Comparison of ENCODE assay signal across 8 cellular contexts in the genomic region with DNA sequence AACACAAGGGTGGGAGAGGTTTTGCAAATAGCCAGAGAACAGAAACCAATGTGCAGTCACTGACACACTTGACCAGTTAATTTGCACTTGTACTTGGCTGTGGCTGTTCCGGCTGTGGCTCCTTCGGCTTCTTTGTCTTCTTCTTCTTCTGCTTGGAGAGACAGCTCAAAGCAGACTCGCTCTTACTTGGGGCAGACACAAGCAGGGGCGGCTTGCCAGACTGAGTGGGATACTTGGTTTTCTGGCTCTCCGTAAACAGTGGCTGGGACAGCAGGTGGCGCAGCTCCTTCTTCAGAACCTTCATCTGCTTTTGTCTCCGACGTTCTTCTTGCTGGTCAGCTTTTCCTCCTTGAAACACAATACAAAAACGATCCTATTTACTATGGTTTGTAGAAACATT. TPM values are rescaled to one million over a fixed set of nuclear protein-coding genes. Genes with fewer than 3 reads are reported as not detected.
DNase-seq lines count a peak whose midpoint lies in the region; TF ChIP-seq lines count a peak whose summit lies in the region.

No MANE protein-coding gene starts in this region.

- peaks cover 61% of the 10 kb centered on the region for H3K36me3 Mint-ChIP-seq in nephron progenitor cell (ENCODE audit: low read depth)

- no peaks in the 10 kb centered on the region for H3K9me2 ChIP-seq in OCI-LY7 (ENCODE audit: insufficient read depth, low read length)

- peaks cover 85% of the 10 kb centered on the region for H3K36me3 ChIP-seq in OCI-LY7 (ENCODE audit: insufficient read depth, low read length)
- peaks cover 16 to 100% (median 53%) of the 10 kb centered on the region in 3 donors for H3K36me3 ChIP-seq in esophagus squamous epithelium
- peaks cover 78% of the 10 kb centered on the region for H3K36me3 ChIP-seq in SJCRH30

- no peak for TF ChIP-seq POLR2A in esophagus squamous epithelium (IDR thresholded peaks at IDR 0.05)

- H3K27ac ChIP-seq in OCI-LY7 (ENCODE audit: low read depth, low read length, poor library complexity, severe bottlenecking), result no peak overlapping the region
- H3K27ac ChIP-seq in esophagus squamous epithelium, result no peak overlapping the region
- H3K27ac ChIP-seq in SJCRH30, result no peak overlapping the region

- no peaks in the 10 kb centered on the region for H3K79me2 ChIP-seq in OCI-LY7 (ENCODE audit: insufficient read depth, low read depth, low read length)

- CTCF ChIA-PET in OCI-LY7 (lab: Charles Lee; ENCODE audit: unreplicated experiment), result interaction anchor here (1.2 kb wide), 1 partner anchor 86 kb away, joined by 4 read pairs; no protein-coding TSS in a partner anchor

- H3K4me1 Mint-ChIP-seq in nephron progenitor cell, result no peaks in the 10 kb centered on the region

- POLR2A ChIA-PET in OCI-LY7 (lab: Charles Lee), result no interaction called here

- no peak overlapping the region for H3K27ac Mint-ChIP-seq in nephron progenitor cell

- H3K9me3 Mint-ChIP-seq in nephron progenitor cell, result no peaks in the 10 kb centered on the region

- H3K9me3 ChIP-seq in OCI-LY7 (ENCODE audit: low read length) (no peaks in the 10 kb centered on the region), esophagus squamous epithelium (no peaks in the 10 kb centered on the region), SJCRH30 (replicated peaks) (no peaks in the 10 kb centered on the region)

- H4K20me1 ChIP-seq in OCI-LY7 (ENCODE audit: insufficient read depth, low read length), result no peaks in the 10 kb centered on the region

- peaks cover 6% of the 10 kb centered on the region for H3K27me3 Mint-ChIP-seq in nephron progenitor cell (ENCODE audit: low read depth, poor library complexity)

- H3K27me3 ChIP-seq in esophagus squamous epithelium (no peaks in the 10 kb centered on the region), SJCRH30 (no peaks in the 10 kb centered on the region)

- TF ChIP-seq CTCF in OCI-LY7 (conservative IDR thresholded peaks at IDR 0.05; ENCODE audit: low read length), result peak; percentile 68
- peak in 5 of 6 experiments; percentile 25 to 53 (median 48) for TF ChIP-seq CTCF in esophagus squamous epithelium (IDR thresholded peaks at IDR 0.05)
- TF ChIP-seq CTCF in nephron progenitor cell (IDR thresholded peaks at IDR 0.05), result peak; percentile 18

- peak; percentile 35 for DNase-seq in DMS114 treated with DMSO at 0.1 percent for 48 hours (lab: John Stamatoyannopoulos, UW; ENCODE audit: unreplicated experiment)
- peak; percentile 22 for DNase-seq in OCI-LY7 (ENCODE audit: low spot score)
- no peak for DNase-seq in esophagus squamous epithelium (lab: John Stamatoyannopoulos, UW)
- DNase-seq in nephron progenitor cell, result no peak
- no peak for DNase-seq in NK-92 (lab: John Stamatoyannopoulos, UW; ENCODE audit: unreplicated experiment)
- no peak for DNase-seq in SJCRH30
- no peak for DNase-seq in NCI-H146 (lab: John Stamatoyannopoulos, UW)
- no peak for DNase-seq in iPS-NIHi11 (ENCODE audit: low spot score)

- no peak overlapping the region for H3K4me3 Mint-ChIP-seq in nephron progenitor cell

- intact Hi-C loops in OCI-LY7 (cut with micrococcal nuclease; ENCODE audit: unreplicated experiment), result no loop called here
- intact Hi-C loops in esophagus squamous epithelium (cut with DNase I), result loop anchor here (5.0 kb wide), 1 partner anchor 86 kb away; no protein-coding TSS in a partner anchor

- H2AFZ ChIP-seq in OCI-LY7 (ENCODE audit: low read length), result no peak overlapping the region

- BruUV-seq in OCI-LY7 (replicated peaks; lab: Mats Ljungman, UMichigan), result no TSS peak

- no peak overlapping the region for H3K4me3 ChIP-seq in OCI-LY7 (ENCODE audit: low read depth, low read length, poor library complexity, severe bottlenecking)
- no peak overlapping the region for H3K4me3 ChIP-seq in esophagus squamous epithelium
- H3K4me3 ChIP-seq in SJCRH30, result no peak overlapping the region

- no peak overlapping the region for H3K4me2 ChIP-seq in OCI-LY7 (ENCODE audit: low read length)

- whole genome bisulfite sequencing in esophagus squamous epithelium, 2 donors, result 40 to 46% methylated on average over 5 to 9 of the region's 9 CpGs

- H3K4me1 ChIP-seq in OCI-LY7 (ENCODE audit: insufficient read depth, low read length, poor library complexity, severe bottlenecking) (no peaks in the 10 kb centered on the region), esophagus squamous epithelium (peaks cover 0 to 12% (median 0%) of the 10 kb centered on the region in 3 donors), SJCRH30 (no peaks in the 10 kb centered on the region)

RNA-seq across cellular contexts. Expression of a gene that starts 25.0 kb away (rescaled TPM):
- total RNA-seq in OCI-LY7 (2014; rRNA removed; shearing (Covaris generic)), result 0.28 and 0.44 TPM in 2 replicates
- total RNA-seq in OCI-LY7 (2022) (0.48 and 0.84 TPM in 2 replicates), esophagus squamous epithelium (10 to 100 TPM in 1 of 4 donors, 1 to 10 TPM in 3; 2.1 to 10.3 (median 7.4) TPM)
- total RNA-seq in SJCRH30 (2014; rRNA removed; shearing (Covaris generic)), result 0.51 and 0.55 TPM in 2 replicates

RNA-seq across cellular contexts. Expression of a gene that starts 29.9 kb away (rescaled TPM):
- total RNA-seq in OCI-LY7 (2014; rRNA removed; shearing (Covaris generic)), result 81.5 and 91.5 TPM in 2 replicates
- total RNA-seq in OCI-LY7 (2022) (143 and 172 TPM in 2 replicates), esophagus squamous epithelium (100 to 1,000 TPM in 1 of 4 donors, 10 to 100 TPM in 3; 63.9 to 114 (median 71.9) TPM)
- 187 and 191 TPM in 2 replicates for total RNA-seq in SJCRH30 (2014; rRNA removed; shearing (Covaris generic))

RNA-seq across cellular contexts. Expression of a gene that starts 30.0 kb away (rescaled TPM):
- total RNA-seq in OCI-LY7 (2014; rRNA removed; shearing (Covaris generic)), result 40.0 and 49.0 TPM in 2 replicates
- total RNA-seq in OCI-LY7 (2022) (61.5 and 63.4 TPM in 2 replicates), esophagus squamous epithelium (10 to 100 TPM in 1 of 4 donors, 1 to 10 TPM in 3; 1.9 to 12.5 (median 8.6) TPM)
- 9.5 and 11.9 TPM in 2 replicates for total RNA-seq in SJCRH30 (2014; rRNA removed; shearing (Covaris generic))

RNA-seq across cellular contexts. Expression of a gene that starts 54.0 kb away (rescaled TPM):
- total RNA-seq in OCI-LY7 (2014; rRNA removed; shearing (Covaris generic)), result not detected in 2 replicates
- not detected in 2 replicates for total RNA-seq in OCI-LY7 (2022)
- not detected for total RNA-seq in esophagus squamous epithelium
- total RNA-seq in SJCRH30 (2014; rRNA removed; shearing (Covaris generic)), result not detected in 2 replicates

RNA-seq across cellular contexts. Expression of a gene that starts 59.4 kb away (rescaled TPM):
- total RNA-seq in OCI-LY7 (2014; rRNA removed; shearing (Covaris generic)), result 0.63 and 0.90 TPM in 2 replicates
- total RNA-seq in OCI-LY7 (2022) (1.3 and 1.5 TPM in 2 replicates), esophagus squamous epithelium (100 to 1,000 TPM in 3 of 4 donors, 10 to 100 TPM in 1; 39.5 to 958 (median 291) TPM)
- total RNA-seq in SJCRH30 (2014; rRNA removed; shearing (Covaris generic)), result 0.55 and 0.81 TPM in 2 replicates

Comparison
In these comparisons a context has a peak if more than half of its experiments do, and no peak if none do; other contexts are left out.
1. DNase-seq: peak in DMS114 treated with DMSO at 0.1 percent for 48 hours (single experiment) and OCI-LY7 (single experiment); none in esophagus squamous epithelium (single experiment), nephron progenitor cell (single experiment), NK-92 (single experiment), SJCRH30 (0 of 2), NCI-H146 (single experiment) and iPS-NIHi11 (single experiment).
2. CTCF ChIP-seq: peak in every context shown above with its lines; median percentile 68 in OCI-LY7; 48 in esophagus squamous epithelium; 18 in nephron progenitor cell.